Comparison of ENCODE assay signal across 22 cellular contexts in genomic region chr20:33267691-33268090, GRCh38. TPM values are rescaled to one million over a fixed set of nuclear protein-coding genes. Genes with fewer than 3 reads are reported as not detected.
DNase-seq lines count a peak whose midpoint lies in the region; ATAC-seq and TF ChIP-seq lines count a peak whose summit lies in the region.
"Had no signal": no experiment of that assay in that cellular context is flagged by ENCODE, and none has a peak within 500 bp of the region (broad histone marks: within the 10 kb centered on the region; RNA-seq: fewer than 3 reads in every experiment).

No MANE protein-coding gene starts in this region.

- intact Hi-C loops in natural killer cell (cut with micrococcal nuclease) = no loop called here
- intact Hi-C loops in activated CD4-positive, alpha-beta T cell treated with anti-CD3 and anti-CD28 coated beads, Interleukin-2, amount 10 ng/mL, durations not matched to agents 24 days and 14 days (cut with micrococcal nuclease) = no loop called here

- H3K4me1 Mint-ChIP-seq in natural killer cell = peaks cover 0 to 7% of the 10 kb centered on the region in 2 donors
- peaks cover 0 to 3% of the 10 kb centered on the region in 2 donors for H3K4me1 Mint-ChIP-seq in natural killer cell treated with Interleukin-12 subunit alpha and Interleukin-12 subunit beta and Interleukin-15 and Interleukin-18, amount 100 ng/mL, for 72 hours (ENCODE audit: low read depth in 2 of 2)
- no peaks in the 10 kb centered on the region for H3K4me1 Mint-ChIP-seq in activated CD4-positive, alpha-beta T cell treated with anti-CD3 and anti-CD28 coated beads, Interleukin-2, amount 10 ng/mL, durations not matched to agents 24 days and 14 days
- H3K4me1 Mint-ChIP-seq: T-cell had no signal

- H3K27me3 Mint-ChIP-seq in natural killer cell (ENCODE audit: low read depth in 2 of 2) = peaks cover 16 to 29% of the 10 kb centered on the region in 2 donors
- peaks cover 12 to 48% of the 10 kb centered on the region in 2 donors for H3K27me3 Mint-ChIP-seq in natural killer cell treated with Interleukin-12 subunit alpha and Interleukin-12 subunit beta and Interleukin-15 and Interleukin-18, amount 100 ng/mL, for 72 hours
- peaks cover 11% of the 10 kb centered on the region for H3K27me3 Mint-ChIP-seq in activated CD4-positive, alpha-beta T cell treated with anti-CD3 and anti-CD28 coated beads, Interleukin-2, amount 10 ng/mL, durations not matched to agents 24 days and 14 days

- TF ChIP-seq CTCF in natural killer cell (IDR thresholded peaks at IDR 0.05) = no peak

- no peak overlapping the region for H3K4me3 Mint-ChIP-seq in natural killer cell
- H3K4me3 Mint-ChIP-seq in natural killer cell treated with Interleukin-12 subunit alpha and Interleukin-12 subunit beta and Interleukin-15 and Interleukin-18, amount 100 ng/mL, for 72 hours = no peak overlapping the region
- H3K4me3 Mint-ChIP-seq in activated CD4-positive, alpha-beta T cell treated with anti-CD3 and anti-CD28 coated beads, Interleukin-2, amount 10 ng/mL, durations not matched to agents 24 days and 14 days = no peak overlapping the region
- H3K4me3 Mint-ChIP-seq: T-cell had no signal

- DNase-seq in natural killer cell (no peak), NOMO-1 (lab: John Stamatoyannopoulos, UW; ENCODE audit: unreplicated experiment in 2 of 2) (peak; percentile 27 to 45), left lobe of liver (ENCODE audit: low spot score) (no peak), DMS79 (lab: John Stamatoyannopoulos, UW) (no peak), NCI-H187 (lab: John Stamatoyannopoulos, UW) (no peak)
- no peak for DNase-seq in natural killer cell treated with Interleukin-12 subunit alpha and Interleukin-12 subunit beta and Interleukin-15 and Interleukin-18, amount 100 ng/mL, for 72 hours (ENCODE audit: low spot score)
- no peak for DNase-seq in activated CD4-positive, alpha-beta T cell treated with anti-CD3 and anti-CD28 coated beads, Interleukin-2, amount 10 ng/mL, durations not matched to agents 24 days and 14 days
- DNase-seq: 8988T, DMS53, GM23248, NCI-H1105 treated with DMSO at 0.1 percent for 48 hours, NCI-H187 treated with DMSO at 0.1 percent for 48 hours, NCI-H2171, NCI-H446 treated with DMSO at 0.1 percent for 48 hours, NCI-H748 treated with DMSO at 0.1 percent for 48 hours, SJCRH30, T-cell had no signal

- no peaks in the 10 kb centered on the region for H3K9me3 Mint-ChIP-seq in natural killer cell
- H3K9me3 Mint-ChIP-seq in natural killer cell treated with Interleukin-12 subunit alpha and Interleukin-12 subunit beta and Interleukin-15 and Interleukin-18, amount 100 ng/mL, for 72 hours = no peaks in the 10 kb centered on the region
- no peaks in the 10 kb centered on the region for H3K9me3 Mint-ChIP-seq in activated CD4-positive, alpha-beta T cell treated with anti-CD3 and anti-CD28 coated beads, Interleukin-2, amount 10 ng/mL, durations not matched to agents 24 days and 14 days
- H3K9me3 Mint-ChIP-seq: T-cell had no signal

- no peaks in the 10 kb centered on the region for H3K36me3 Mint-ChIP-seq in natural killer cell
- H3K36me3 Mint-ChIP-seq in natural killer cell treated with Interleukin-12 subunit alpha and Interleukin-12 subunit beta and Interleukin-15 and Interleukin-18, amount 100 ng/mL, for 72 hours = no peaks in the 10 kb centered on the region
- H3K36me3 Mint-ChIP-seq in activated CD4-positive, alpha-beta T cell treated with anti-CD3 and anti-CD28 coated beads, Interleukin-2, amount 10 ng/mL, durations not matched to agents 24 days and 14 days (ENCODE audit: low read depth) = no peaks in the 10 kb centered on the region
- H3K36me3 Mint-ChIP-seq: T-cell had no signal

- no peak overlapping the region for H3K27ac Mint-ChIP-seq in natural killer cell
- no peak overlapping the region for H3K27ac Mint-ChIP-seq in natural killer cell treated with Interleukin-12 subunit alpha and Interleukin-12 subunit beta and Interleukin-15 and Interleukin-18, amount 100 ng/mL, for 72 hours
- H3K27ac Mint-ChIP-seq in activated CD4-positive, alpha-beta T cell treated with anti-CD3 and anti-CD28 coated beads, Interleukin-2, amount 10 ng/mL, durations not matched to agents 24 days and 14 days = no peak overlapping the region
- H3K27ac Mint-ChIP-seq: T-cell had no signal

- ATAC-seq in natural killer cell (peak in 2 of 3 donors; percentile 34 to 57), left lobe of liver (peak; percentile 10), HG02970 (IDR thresholded peaks at IDR 0.05; ENCODE audit: low FRiP score, unreplicated experiment) (no peak)
- ATAC-seq in natural killer cell treated with Interleukin-12 subunit alpha and Interleukin-12 subunit beta and Interleukin-15 and Interleukin-18, amount 100 ng/mL, for 72 hours = no peak
- ATAC-seq: T-cell had no signal

RNA-seq across cellular contexts. Expression of gene BPIFB1, which starts 15.3 kb away (rescaled TPM):
- total RNA-seq in natural killer cell = not detected
- not detected for total RNA-seq in natural killer cell treated with Interleukin-12 subunit alpha and Interleukin-12 subunit beta and Interleukin-15 and Interleukin-18, amount 100 ng/mL, for 72 hours
- total RNA-seq in left lobe of liver = 0.18 TPM
- total RNA-seq in activated CD4-positive, alpha-beta T cell treated with anti-CD3 and anti-CD28 coated beads, Interleukin-2, amount 10 ng/mL, durations not matched to agents 24 days and 14 days = not detected in 2 replicates
- total RNA-seq: Caco-2, G401, GM23248, HT1080, RPMI7951, SJCRH30 had no signal

RNA-seq across cellular contexts. Expression of gene BPIFA1, which starts 31.9 kb away (rescaled TPM):
- not detected for total RNA-seq in natural killer cell
- total RNA-seq in natural killer cell treated with Interleukin-12 subunit alpha and Interleukin-12 subunit beta and Interleukin-15 and Interleukin-18, amount 100 ng/mL, for 72 hours = not detected
- not detected for total RNA-seq in left lobe of liver
- total RNA-seq in activated CD4-positive, alpha-beta T cell treated with anti-CD3 and anti-CD28 coated beads, Interleukin-2, amount 10 ng/mL, durations not matched to agents 24 days and 14 days = not detected in 2 replicates
- total RNA-seq: Caco-2, G401, GM23248, HT1080, RPMI7951, SJCRH30, T-cell had no signal

RNA-seq across cellular contexts. Expression of gene BPIFA3, which starts 50.5 kb away (rescaled TPM):
- total RNA-seq in natural killer cell = not detected
- total RNA-seq in natural killer cell treated with Interleukin-12 subunit alpha and Interleukin-12 subunit beta and Interleukin-15 and Interleukin-18, amount 100 ng/mL, for 72 hours = not detected
- total RNA-seq in left lobe of liver = not detected
- not detected in 2 replicates for total RNA-seq in activated CD4-positive, alpha-beta T cell treated with anti-CD3 and anti-CD28 coated beads, Interleukin-2, amount 10 ng/mL, durations not matched to agents 24 days and 14 days
- total RNA-seq: Caco-2, G401, GM23248, HT1080, RPMI7951, SJCRH30, T-cell had no signal

Comparison
In these comparisons a context has a peak if more than half of its experiments do, and no peak if none do; other contexts are left out.
1. ATAC-seq: peak in natural killer cell (2 of 3) and left lobe of liver (single experiment); none in natural killer cell treated with Interleukin-12 subunit alpha and Interleukin-12 subunit beta and Interleukin-15 and Interleukin-18, amount 100 ng/mL, for 72 hours (0 of 2) and HG02970 (single experiment).
2. DNase-seq: peak in NOMO-1 (2 of 2); none in natural killer cell (single experiment), natural killer cell treated with Interleukin-12 subunit alpha and Interleukin-12 subunit beta and Interleukin-15 and Interleukin-18, amount 100 ng/mL, for 72 hours (single experiment), left lobe of liver (single experiment), activated CD4-positive, alpha-beta T cell treated with anti-CD3 and anti-CD28 coated beads, Interleukin-2, amount 10 ng/mL, durations not matched to agents 24 days and 14 days (single experiment), DMS79 (single experiment) and NCI-H187 (0 of 2).